8 cellular contexts compared by ENCODE assay signal in genomic region chr10:94545277-94546057, GRCh38. TPM values are rescaled to one million over a fixed set of nuclear protein-coding genes. Genes with fewer than 3 reads are reported as not detected.
DNase-seq lines count a peak whose midpoint lies in the region; ATAC-seq and TF ChIP-seq lines count a peak whose summit lies in the region.

Gene HELLS (plus strand): TSS chr10:94545788. CDS start chr10:94545922, 134 bp downstream.

- H3K9me3 Mint-ChIP-seq in CD8-positive, alpha-beta T cell = no peaks in the 10 kb centered on the region
- H3K9me3 Mint-ChIP-seq in activated CD4-positive, alpha-beta memory T cell treated with anti-CD3 and anti-CD28 coated beads, Interleukin-2, amount 10 ng/mL, durations not matched to agents 7 days and 5 days = no peaks in the 10 kb centered on the region

- TF ChIP-seq CTCF in CD8-positive, alpha-beta T cell (IDR thresholded peaks at IDR 0.05) = no peak

- DNase-seq in CD8-positive, alpha-beta T cell = peak; percentile 17 to 79 (median 62)
- DNase-seq in NCI-H774 (lab: John Stamatoyannopoulos, UW) (peak; percentile 68), lung microvascular endothelial cell (ENCODE audit: low read depth in 2 of 2) (peak; percentile 86 to 90)
- DNase-seq in activated CD4-positive, alpha-beta memory T cell treated with anti-CD3 and anti-CD28 coated beads, Interleukin-2, amount 10 ng/mL, durations not matched to agents 7 days and 5 days = peak; percentile 85
- peak; percentile 56 for DNase-seq in effector CD8-positive, alpha-beta T cell (lab: John Stamatoyannopoulos, UW)
- DNase-seq in stimulated activated CD4-positive, alpha-beta T cell treated with anti-CD3 and anti-CD28 coated beads, TNF-alpha, amount 100 ng/mL, for 4 hours (ENCODE audit: low read depth in 3 of 3) = peak; percentile 47 to 58 (median 49)

- no peaks in the 10 kb centered on the region for H3K27me3 Mint-ChIP-seq in CD8-positive, alpha-beta T cell (ENCODE audit: low read depth)
- H3K27me3 Mint-ChIP-seq in activated CD4-positive, alpha-beta memory T cell treated with anti-CD3 and anti-CD28 coated beads, Interleukin-2, amount 10 ng/mL, durations not matched to agents 7 days and 5 days = peaks cover 7% of the 10 kb centered on the region

- no peaks in the 10 kb centered on the region for H3K9me3 ChIP-seq in CD8-positive, alpha-beta T cell (ENCODE audit: low read length)

- peak within 1 kb of the TSS; percentile 90 for H3K4me3 ChIP-seq in CD8-positive, alpha-beta T cell (ENCODE audit: low read depth, low read length)

- H3K27ac Mint-ChIP-seq in CD8-positive, alpha-beta T cell = peak within 1 kb of the TSS; percentile 93
- H3K27ac Mint-ChIP-seq in activated CD4-positive, alpha-beta memory T cell treated with anti-CD3 and anti-CD28 coated beads, Interleukin-2, amount 10 ng/mL, durations not matched to agents 7 days and 5 days = peak within 1 kb of the TSS; percentile 85

- intact Hi-C loops in CD8-positive, alpha-beta T cell (cut with DNase I, micrococcal nuclease) = loop anchor here (2.0 to 10.0 kb wide), 5 partner anchors 181 to 1698 kb away; partner anchors contain the start of genes NOC3L (in 2 of the 2), CEP55 (in 1 of the 2), EXOC6 (in 1 of the 2) and TCTN3 (in 1 of the 2)

- POLR2A ChIA-PET in CD8-positive, alpha-beta T cell (lab: Charles Lee) = no interaction called here
- POLR2A ChIA-PET in activated CD4-positive, alpha-beta memory T cell treated with anti-CD3 and anti-CD28 coated beads, Interleukin-2, amount 10 ng/mL, durations not matched to agents 7 days and 5 days (lab: Charles Lee) = interaction anchor here (0.7 to 1.6 kb wide), 6 partner anchors 15 to 1544 kb away, joined by 3 to 4 read pairs (median 4); partner anchors contain the start of gene FRA10AC1

- H3K36me3 Mint-ChIP-seq in CD8-positive, alpha-beta T cell = peaks cover 13% of the 10 kb centered on the region
- peaks cover 20% of the 10 kb centered on the region for H3K36me3 Mint-ChIP-seq in activated CD4-positive, alpha-beta memory T cell treated with anti-CD3 and anti-CD28 coated beads, Interleukin-2, amount 10 ng/mL, durations not matched to agents 7 days and 5 days (ENCODE audit: low read depth)

- CTCF ChIA-PET in CD8-positive, alpha-beta T cell (lab: Charles Lee) = no interaction called here
- CTCF ChIA-PET in activated CD4-positive, alpha-beta memory T cell treated with anti-CD3 and anti-CD28 coated beads, Interleukin-2, amount 10 ng/mL, durations not matched to agents 7 days and 5 days (lab: Charles Lee) = interaction anchor here (1.0 to 1.6 kb wide), 2 partner anchors 101 to 182 kb away, joined by 3 to 4 read pairs; partner anchors contain the start of gene NOC3L

- H3K4me3 Mint-ChIP-seq in CD8-positive, alpha-beta T cell = peak within 1 kb of the TSS; percentile 93
- H3K4me3 Mint-ChIP-seq in activated CD4-positive, alpha-beta memory T cell treated with anti-CD3 and anti-CD28 coated beads, Interleukin-2, amount 10 ng/mL, durations not matched to agents 7 days and 5 days = peak within 1 kb of the TSS; percentile 99

- peaks cover 23% of the 10 kb centered on the region for H3K4me1 Mint-ChIP-seq in CD8-positive, alpha-beta T cell (ENCODE audit: low read depth)
- H3K4me1 Mint-ChIP-seq in activated CD4-positive, alpha-beta memory T cell treated with anti-CD3 and anti-CD28 coated beads, Interleukin-2, amount 10 ng/mL, durations not matched to agents 7 days and 5 days = peaks cover 41% of the 10 kb centered on the region

- H3K27ac ChIP-seq in CD8-positive, alpha-beta T cell (ENCODE audit: low read depth, low read length) = peak within 1 kb of the TSS; percentile 71

- H3K4me1 ChIP-seq in CD8-positive, alpha-beta T cell (ENCODE audit: insufficient read depth, low read length) = peaks cover 18% of the 10 kb centered on the region

- no peaks in the 10 kb centered on the region for H3K27me3 ChIP-seq in CD8-positive, alpha-beta T cell (ENCODE audit: insufficient read depth, low read length)

- ATAC-seq in CD8-positive, alpha-beta T cell = peak; percentile 76
- peak; percentile 78 for ATAC-seq in GM19452 (IDR thresholded peaks at IDR 0.05; ENCODE audit: unreplicated experiment)
- ATAC-seq in HG03571 (IDR thresholded peaks at IDR 0.05; ENCODE audit: unreplicated experiment) = peak; percentile 74

- H3K36me3 ChIP-seq in CD8-positive, alpha-beta T cell (ENCODE audit: insufficient read depth, low read length) = no peaks in the 10 kb centered on the region

RNA-seq across cellular contexts. Expression of gene HELLS, which starts in this region (rescaled TPM):
- 1 to 10 TPM; 8.7 to 9.1 TPM for total RNA-seq in CD8-positive, alpha-beta T cell
- total RNA-seq in activated CD4-positive, alpha-beta memory T cell treated with anti-CD3 and anti-CD28 coated beads, Interleukin-2, amount 10 ng/mL, durations not matched to agents 7 days and 5 days = 100 to 1,000 TPM in 1 of 2 experiments, 10 to 100 TPM in 1; 95.3 to 101 TPM
- 8.9 and 14.8 TPM in 2 replicates for total RNA-seq in lung microvascular endothelial cell

Comparison
In these comparisons a context has a peak if more than half of its experiments do, and no peak if none do; other contexts are left out.
1. Peak in every context shown above with its lines: DNase-seq, ATAC-seq, H3K4me3 ChIP-seq and H3K27ac ChIP-seq.